1 cellular context compared by ENCODE assay signal in genomic region chr6:167668019-167668753, GRCh38.
TF ChIP-seq lines count a peak whose summit lies in the region.

No MANE protein-coding gene starts in this region.

TF ChIP-seq in HepG2, 621 proteins besides CTCF, POLR2A, EP300 and RAD21 (continued from another document and continues in another):
- TF ChIP-seq ZNF512 (CRISPR knock-in tag; IDR thresholded peaks at IDR 0.05) = no peak
- TF ChIP-seq RBM39 (IDR thresholded peaks at IDR 0.05; ENCODE audit: low read depth, low read length, poor library complexity, severe bottlenecking) = no peak
- TF ChIP-seq CEBPZ (IDR thresholded peaks at IDR 0.05; ENCODE audit: low read length) = no peak
- no peak for TF ChIP-seq ZNF33A (CRISPR knock-in tag; IDR thresholded peaks at IDR 0.05; ENCODE audit: borderline replicate concordance)
- TF ChIP-seq, protein P1, sequence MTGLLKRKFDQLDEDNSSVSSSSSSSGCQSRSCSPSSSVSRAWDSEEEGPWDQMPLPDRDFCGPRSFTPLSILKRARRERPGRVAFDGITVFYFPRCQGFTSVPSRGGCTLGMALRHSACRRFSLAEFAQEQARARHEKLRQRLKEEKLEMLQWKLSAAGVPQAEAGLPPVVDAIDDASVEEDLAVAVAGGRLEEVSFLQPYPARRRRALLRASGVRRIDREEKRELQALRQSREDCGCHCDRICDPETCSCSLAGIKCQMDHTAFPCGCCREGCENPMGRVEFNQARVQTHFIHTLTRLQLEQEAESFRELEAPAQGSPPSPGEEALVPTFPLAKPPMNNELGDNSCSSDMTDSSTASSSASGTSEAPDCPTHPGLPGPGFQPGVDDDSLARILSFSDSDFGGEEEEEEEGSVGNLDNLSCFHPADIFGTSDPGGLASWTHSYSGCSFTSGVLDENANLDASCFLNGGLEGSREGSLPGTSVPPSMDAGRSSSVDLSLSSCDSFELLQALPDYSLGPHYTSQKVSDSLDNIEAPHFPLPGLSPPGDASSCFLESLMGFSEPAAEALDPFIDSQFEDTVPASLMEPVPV (CRISPR knock-in tag; IDR thresholded peaks at IDR 0.05) = peak; percentile 55; the same call in 1 of the 2 replicates
- TF ChIP-seq, protein P2, sequence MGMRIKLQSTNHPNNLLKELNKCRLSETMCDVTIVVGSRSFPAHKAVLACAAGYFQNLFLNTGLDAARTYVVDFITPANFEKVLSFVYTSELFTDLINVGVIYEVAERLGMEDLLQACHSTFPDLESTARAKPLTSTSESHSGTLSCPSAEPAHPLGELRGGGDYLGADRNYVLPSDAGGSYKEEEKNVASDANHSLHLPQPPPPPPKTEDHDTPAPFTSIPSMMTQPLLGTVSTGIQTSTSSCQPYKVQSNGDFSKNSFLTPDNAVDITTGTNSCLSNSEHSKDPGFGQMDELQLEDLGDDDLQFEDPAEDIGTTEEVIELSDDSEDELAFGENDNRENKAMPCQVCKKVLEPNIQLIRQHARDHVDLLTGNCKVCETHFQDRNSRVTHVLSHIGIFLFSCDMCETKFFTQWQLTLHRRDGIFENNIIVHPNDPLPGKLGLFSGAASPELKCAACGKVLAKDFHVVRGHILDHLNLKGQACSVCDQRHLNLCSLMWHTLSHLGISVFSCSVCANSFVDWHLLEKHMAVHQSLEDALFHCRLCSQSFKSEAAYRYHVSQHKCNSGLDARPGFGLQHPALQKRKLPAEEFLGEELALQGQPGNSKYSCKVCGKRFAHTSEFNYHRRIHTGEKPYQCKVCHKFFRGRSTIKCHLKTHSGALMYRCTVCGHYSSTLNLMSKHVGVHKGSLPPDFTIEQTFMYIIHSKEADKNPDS (CRISPR knock-in tag; IDR thresholded peaks at IDR 0.05) = peak; percentile 92
- TF ChIP-seq ZNF773 (CRISPR knock-in tag; IDR thresholded peaks at IDR 0.05; ENCODE audit: borderline replicate concordance) = no peak
- peak; percentile 95 for TF ChIP-seq ERF (CRISPR knock-in tag; IDR thresholded peaks at IDR 0.05)
- peak; percentile 88 for TF ChIP-seq ZNF800 (CRISPR knock-in tag; IDR thresholded peaks at IDR 0.05)
- peak; percentile 96 for TF ChIP-seq ZNF12 (CRISPR knock-in tag; IDR thresholded peaks at IDR 0.05)
- peak; percentile 91; the same call in 1 of the 2 replicates for TF ChIP-seq NCOR1 (IDR thresholded peaks at IDR 0.05; ENCODE audit: borderline replicate concordance, low read length)
- 0 out of 2 replicates have a peak, but pooled peaks have one; percentile 12 for TF ChIP-seq ATF7 (IDR thresholded peaks at IDR 0.05)
- TF ChIP-seq ATF7 (CRISPR knock-in tag; IDR thresholded peaks at IDR 0.05) = peak; percentile 88
- TF ChIP-seq BORCS8-MEF2B (CRISPR knock-in tag; IDR thresholded peaks at IDR 0.05) = peak; percentile 95
- peak; percentile 74 for TF ChIP-seq KAT8 (CRISPR knock-in tag; IDR thresholded peaks at IDR 0.05)
- TF ChIP-seq, protein P3, sequence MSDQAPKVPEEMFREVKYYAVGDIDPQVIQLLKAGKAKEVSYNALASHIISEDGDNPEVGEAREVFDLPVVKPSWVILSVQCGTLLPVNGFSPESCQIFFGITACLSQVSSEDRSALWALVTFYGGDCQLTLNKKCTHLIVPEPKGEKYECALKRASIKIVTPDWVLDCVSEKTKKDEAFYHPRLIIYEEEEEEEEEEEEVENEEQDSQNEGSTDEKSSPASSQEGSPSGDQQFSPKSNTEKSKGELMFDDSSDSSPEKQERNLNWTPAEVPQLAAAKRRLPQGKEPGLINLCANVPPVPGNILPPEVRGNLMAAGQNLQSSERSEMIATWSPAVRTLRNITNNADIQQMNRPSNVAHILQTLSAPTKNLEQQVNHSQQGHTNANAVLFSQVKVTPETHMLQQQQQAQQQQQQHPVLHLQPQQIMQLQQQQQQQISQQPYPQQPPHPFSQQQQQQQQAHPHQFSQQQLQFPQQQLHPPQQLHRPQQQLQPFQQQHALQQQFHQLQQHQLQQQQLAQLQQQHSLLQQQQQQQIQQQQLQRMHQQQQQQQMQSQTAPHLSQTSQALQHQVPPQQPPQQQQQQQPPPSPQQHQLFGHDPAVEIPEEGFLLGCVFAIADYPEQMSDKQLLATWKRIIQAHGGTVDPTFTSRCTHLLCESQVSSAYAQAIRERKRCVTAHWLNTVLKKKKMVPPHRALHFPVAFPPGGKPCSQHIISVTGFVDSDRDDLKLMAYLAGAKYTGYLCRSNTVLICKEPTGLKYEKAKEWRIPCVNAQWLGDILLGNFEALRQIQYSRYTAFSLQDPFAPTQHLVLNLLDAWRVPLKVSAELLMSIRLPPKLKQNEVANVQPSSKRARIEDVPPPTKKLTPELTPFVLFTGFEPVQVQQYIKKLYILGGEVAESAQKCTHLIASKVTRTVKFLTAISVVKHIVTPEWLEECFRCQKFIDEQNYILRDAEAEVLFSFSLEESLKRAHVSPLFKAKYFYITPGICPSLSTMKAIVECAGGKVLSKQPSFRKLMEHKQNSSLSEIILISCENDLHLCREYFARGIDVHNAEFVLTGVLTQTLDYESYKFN (CRISPR knock-in tag; conservative IDR thresholded peaks at IDR 0.05) = peak; percentile 98
- no peak for TF ChIP-seq ZMAT5 (CRISPR knock-in tag; IDR thresholded peaks at IDR 0.05; ENCODE audit: borderline replicate concordance, low read depth)
- TF ChIP-seq ZNF331 (CRISPR knock-in tag; IDR thresholded peaks at IDR 0.05) = peak; percentile 37; the same call in 1 of the 2 replicates
- 0 out of 2 replicates have a peak, but pooled peaks have one; percentile 61 for TF ChIP-seq RARG (CRISPR knock-in tag; IDR thresholded peaks at IDR 0.05; ENCODE audit: low read depth)
- TF ChIP-seq ZNF576 (CRISPR knock-in tag; IDR thresholded peaks at IDR 0.05) = no peak
- peak; percentile 100 for TF ChIP-seq PHF21A (CRISPR knock-in tag; IDR thresholded peaks at IDR 0.05)
- TF ChIP-seq ZNF230 (CRISPR knock-in tag; IDR thresholded peaks at IDR 0.05) = peak; percentile 96
- TF ChIP-seq TBL1XR1 (IDR thresholded peaks at IDR 0.05; ENCODE audit: borderline replicate concordance, low read length, partially characterized antibody) = peak; percentile 73
- TF ChIP-seq RBAK (CRISPR knock-in tag; IDR thresholded peaks at IDR 0.05) = peak; percentile 97
- 0 out of 2 replicates have a peak, but pooled peaks have one; percentile 84 for TF ChIP-seq DZIP1 (CRISPR knock-in tag; IDR thresholded peaks at IDR 0.05)
- TF ChIP-seq E2F2 (CRISPR knock-in tag; IDR thresholded peaks at IDR 0.05; ENCODE audit: borderline replicate concordance) = no peak
- no peak; the same call in 1 of the 2 replicates for TF ChIP-seq SAFB2 (CRISPR knock-in tag; IDR thresholded peaks at IDR 0.05; ENCODE audit: borderline replicate concordance, low read depth)
- no peak for TF ChIP-seq ZNF260 (CRISPR knock-in tag; IDR thresholded peaks at IDR 0.05; ENCODE audit: borderline replicate concordance, low read depth)
- TF ChIP-seq SP4 (CRISPR knock-in tag; IDR thresholded peaks at IDR 0.05) = peak; percentile 23
- TF ChIP-seq ZNF3 (CRISPR knock-in tag; IDR thresholded peaks at IDR 0.05) = peak; percentile 92
- peak; percentile 90 for TF ChIP-seq THYN1 (CRISPR knock-in tag; IDR thresholded peaks at IDR 0.05; ENCODE audit: borderline replicate concordance, low read depth)
- TF ChIP-seq CREB1 (IDR thresholded peaks at IDR 0.05) = peak; percentile 60
- TF ChIP-seq CREB1 (CRISPR knock-in tag; IDR thresholded peaks at IDR 0.05) = no peak
- TF ChIP-seq IRF2 (CRISPR knock-in tag; IDR thresholded peaks at IDR 0.05) = peak; percentile 86; the same call in 1 of the 2 replicates
- TF ChIP-seq ATF3 (CRISPR knock-in tag; IDR thresholded peaks at IDR 0.05) = no peak
- peak; percentile 94 for TF ChIP-seq HIC2 (CRISPR knock-in tag; IDR thresholded peaks at IDR 0.05; ENCODE audit: low read depth)
